In the genomic region with DNA sequence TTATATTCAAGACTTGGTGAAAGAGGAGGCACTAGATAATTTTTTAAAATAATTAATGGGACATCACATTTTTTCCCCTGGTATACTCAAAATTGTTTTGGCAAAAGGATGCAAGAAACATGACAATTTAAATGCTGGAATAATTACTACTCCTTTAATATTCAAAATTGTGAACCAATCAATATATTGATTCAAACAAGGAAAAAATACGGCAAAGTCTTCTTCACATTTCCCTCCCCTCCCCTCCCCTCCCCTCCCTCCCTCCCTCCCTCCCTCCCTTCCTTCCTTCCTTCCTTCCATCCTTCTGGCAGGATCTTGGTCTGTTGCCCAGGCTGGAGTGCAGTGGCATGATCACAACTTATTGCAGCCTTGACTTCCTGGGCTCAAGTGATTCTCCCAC, we compare ENCODE assay signal across 8 cellular contexts. TPM values are rescaled to one million over a fixed set of nuclear protein-coding genes. Genes with fewer than 3 reads are reported as not detected.
"Had no signal": no experiment of that assay in that cellular context is flagged by ENCODE, and none has a peak within 500 bp of the region (broad histone marks: within the 10 kb centered on the region; RNA-seq: fewer than 3 reads in every experiment).

No MANE protein-coding gene starts in this region.

- FAIRE-seq: HTR-8/SVneo had no signal

- H3K9ac ChIP-seq: KMS-11 had no signal

- DNase-seq: IMR-90, KBM-7, KG1 had no signal

- H3K4me2 ChIP-seq: KMS-11 had no signal

- H3K27ac ChIP-seq: HL-60, KMS-11 had no signal

RNA-seq across cellular contexts. Expression of gene SLC35F1, which starts 4.1 kb away (rescaled TPM):
- total RNA-seq: HT-29, IMR-90 had no signal
- polyA plus RNA-seq: IgD-negative memory B cell, IMR-90 had no signal
